Comparison of ENCODE assay signal across 21 cellular contexts in genomic region chr14:99676657-99677056, GRCh38.
DNase-seq lines count a peak whose midpoint lies in the region; ATAC-seq and TF ChIP-seq lines count a peak whose summit lies in the region.
"Had no signal": no experiment of that assay in that cellular context is flagged by ENCODE, and none has a peak within 500 bp of the region (broad histone marks: within the 10 kb centered on the region; RNA-seq: fewer than 3 reads in every experiment).

No MANE protein-coding gene starts in this region.

- DNase-seq in DND-41 = no peak
- peak; percentile 76 for DNase-seq in NCI-H69 (lab: John Stamatoyannopoulos, UW)
- peak; percentile 47 for DNase-seq in fibroblast of mammary gland (ENCODE audit: low read depth)
- no peak for DNase-seq in SIG-M5 treated with dmso at 0.1 percent for 504 hours (lab: John Stamatoyannopoulos, UW; ENCODE audit: unreplicated experiment)
- DNase-seq in NCI-H82 treated with DMSO at 0.1 percent for 48 hours (lab: John Stamatoyannopoulos, UW; ENCODE audit: unreplicated experiment) = no peak
- DNase-seq in nucleus accumbens (lab: John Stamatoyannopoulos, UW) = no peak
- DNase-seq: activated CD8-positive, alpha-beta memory T cell treated with anti-CD3 and anti-CD28 coated beads, Interleukin-2, amount 50 U/mL, for 4 hours; adrenal gland; cortex of kidney; GDM1; heart right ventricle; KG1; left ventricle myocardium superior; NCI-H1092 treated with DMSO at 0.1 percent for 48 hours; NCI-H2107; NCI-H526; SHP77 treated with DMSO at 0.1 percent for 48 hours; small intestine had no signal

- H2AFZ ChIP-seq in DND-41 (ENCODE audit: low read depth, low read length) = no peak overlapping the region

- peak overlapping the region in 7 of 11 experiments; percentile 5 to 62 (median 37); a peak in 12 of 22 replicates for H3K4me2 ChIP-seq in BLaER1 treated with 17β-estradiol and CSF1 and Interleukin-3, amounts not matched to agents 10 nM and 100 nM
- H3K4me2 ChIP-seq in DND-41 (ENCODE audit: insufficient read depth, low read length) = no peak overlapping the region

- no peak overlapping the region for H3K4me3 ChIP-seq in BLaER1 treated with 17β-estradiol and CSF1 and Interleukin-3, amounts not matched to agents 10 nM and 100 nM
- no peak overlapping the region for H3K4me3 ChIP-seq in DND-41 (ENCODE audit: low read depth in 1 of 2, low read length in 2 of 2)
- no peak overlapping the region for H3K4me3 ChIP-seq in fibroblast of mammary gland (ENCODE audit: control insufficient read depth, low read depth, low read length)
- H3K4me3 ChIP-seq: adrenal gland, heart right ventricle, tibial nerve had no signal

- no peak overlapping the region for H3K9ac ChIP-seq in BLaER1 treated with 17β-estradiol and CSF1 and Interleukin-3, amounts not matched to agents 10 nM and 100 nM
- H3K9ac ChIP-seq in DND-41 (ENCODE audit: low read depth, low read length) = no peak overlapping the region

- H3K27me3 ChIP-seq in BLaER1 treated with 17β-estradiol and CSF1 and Interleukin-3, amounts not matched to agents 10 nM and 100 nM = no peaks in the 10 kb centered on the region
- H3K27me3 ChIP-seq in DND-41 (ENCODE audit: insufficient read depth, low read length, poor library complexity) = no peaks in the 10 kb centered on the region
- H3K27me3 ChIP-seq: adrenal gland, tibial nerve had no signal

- H3K36me3 ChIP-seq in BLaER1 treated with 17β-estradiol and CSF1 and Interleukin-3, amounts not matched to agents 10 nM and 100 nM = peaks cover 0 to 10% (median 5%) of the 10 kb centered on the region in 11 experiments; a peak in 4 of 22 replicates
- H3K36me3 ChIP-seq in DND-41 (ENCODE audit: insufficient read depth, low read length) = no peaks in the 10 kb centered on the region
- H3K36me3 ChIP-seq: adrenal gland, heart right ventricle, tibial nerve had no signal

- ATAC-seq in DND-41 (ENCODE audit: insufficient read depth, low read depth) = peak; percentile 49; the same call in 1 of the 3 replicates
- no peak for ATAC-seq in HG02870 (IDR thresholded peaks at IDR 0.05; ENCODE audit: unreplicated experiment)

- H3K27ac ChIP-seq in BLaER1 treated with 17β-estradiol and CSF1 and Interleukin-3, amounts not matched to agents 10 nM and 100 nM = no peak overlapping the region; a peak in 1 of 22 replicates
- H3K27ac ChIP-seq in DND-41 (ENCODE audit: low read length) = no peak overlapping the region
- H3K27ac ChIP-seq: adrenal gland, tibial nerve had no signal

- TF ChIP-seq CTCF in DND-41 (IDR thresholded peaks at IDR 0.05; ENCODE audit: borderline replicate concordance, extremely low read depth, low read length, poor library complexity, severe bottlenecking) (no peak), fibroblast of mammary gland (conservative IDR thresholded peaks at IDR 0.05; ENCODE audit: control insufficient read depth, insufficient read depth, low read depth, low read length) (no peak)

- H3K4me1 ChIP-seq in BLaER1 treated with 17β-estradiol and CSF1 and Interleukin-3, amounts not matched to agents 10 nM and 100 nM = peaks cover 18 to 35% (median 31%) of the 10 kb centered on the region in 10 experiments
- H3K4me1 ChIP-seq in DND-41 (ENCODE audit: insufficient read depth, low read length) = no peaks in the 10 kb centered on the region
- H3K4me1 ChIP-seq: adrenal gland had no signal

- peaks cover 21 to 30% (median 26%) of the 10 kb centered on the region in 11 experiments for H3K9me3 ChIP-seq in BLaER1 treated with 17β-estradiol and CSF1 and Interleukin-3, amounts not matched to agents 10 nM and 100 nM (replicated peaks in 1 of 11)
- peaks cover 7% of the 10 kb centered on the region for H3K9me3 ChIP-seq in DND-41 (ENCODE audit: insufficient read depth, low read length, severe bottlenecking)
- H3K9me3 ChIP-seq: adrenal gland had no signal

- H4K20me1 ChIP-seq in BLaER1 treated with 17β-estradiol and CSF1 and Interleukin-3, amounts not matched to agents 10 nM and 100 nM = no peaks in the 10 kb centered on the region
- H4K20me1 ChIP-seq in DND-41 (ENCODE audit: insufficient read depth, low read length) = no peaks in the 10 kb centered on the region

- no peaks in the 10 kb centered on the region for H3K79me2 ChIP-seq in DND-41 (ENCODE audit: insufficient read depth, low read length)

Comparison
In these comparisons a context has a peak if more than half of its experiments do, and no peak if none do; other contexts are left out.
1. DNase-seq: peak in NCI-H69 (single experiment) and fibroblast of mammary gland (single experiment); none in DND-41 (single experiment), SIG-M5 treated with dmso at 0.1 percent for 504 hours (single experiment), NCI-H82 treated with DMSO at 0.1 percent for 48 hours (single experiment) and nucleus accumbens (0 of 56).